In genomic region chr22:31080848-31081649, GRCh38 we compare ENCODE assay signal across 1 cellular context.
TF ChIP-seq lines count a peak whose summit lies in the region.

Gene SMTN, plus strand, starts transcription at chr22:31081318. Its CDS starts 1,941 bp downstream, at chr22:31083259.

TF ChIP-seq in HepG2, 621 proteins besides CTCF, POLR2A, EP300 and RAD21 (continued from another document and continues in another):
- no peak for TF ChIP-seq ZHX2 (IDR thresholded peaks at IDR 0.05; ENCODE audit: low read depth)
- TF ChIP-seq ZHX2 (CRISPR knock-in tag; IDR thresholded peaks at IDR 0.05; ENCODE audit: borderline replicate concordance), result no peak
- TF ChIP-seq ZNF451 (CRISPR knock-in tag; IDR thresholded peaks at IDR 0.05), result no peak
- no peak; the same call in 1 of the 2 replicates for TF ChIP-seq MXD4 (CRISPR knock-in tag; IDR thresholded peaks at IDR 0.05)
- TF ChIP-seq LRRFIP1 (CRISPR knock-in tag; conservative IDR thresholded peaks at IDR 0.05), result no peak
- TF ChIP-seq, protein P1, sequence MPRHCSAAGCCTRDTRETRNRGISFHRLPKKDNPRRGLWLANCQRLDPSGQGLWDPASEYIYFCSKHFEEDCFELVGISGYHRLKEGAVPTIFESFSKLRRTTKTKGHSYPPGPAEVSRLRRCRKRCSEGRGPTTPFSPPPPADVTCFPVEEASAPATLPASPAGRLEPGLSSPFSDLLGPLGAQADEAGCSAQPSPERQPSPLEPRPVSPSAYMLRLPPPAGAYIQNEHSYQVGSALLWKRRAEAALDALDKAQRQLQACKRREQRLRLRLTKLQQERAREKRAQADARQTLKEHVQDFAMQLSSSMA (CRISPR knock-in tag; IDR thresholded peaks at IDR 0.05), result peak; percentile 57; the same call in 1 of the 2 replicates
- no peak for TF ChIP-seq YY1 (IDR thresholded peaks at IDR 0.05; ENCODE audit: insufficient read depth, insufficient replicate concordance, low read depth, low read length)
- peak; percentile 65; the same call in 1 of the 2 replicates for TF ChIP-seq ZNF605 (CRISPR knock-in tag; IDR thresholded peaks at IDR 0.05)
- 0 out of 2 replicates have a peak, but pooled peaks have one; percentile 25 for TF ChIP-seq ZSCAN29 (CRISPR knock-in tag; conservative IDR thresholded peaks at IDR 0.05)
- no peak for TF ChIP-seq ZNF709 (CRISPR knock-in tag; IDR thresholded peaks at IDR 0.05)
- peak; percentile 77; the same call in 1 of the 2 replicates for TF ChIP-seq ZIK1 (CRISPR knock-in tag; IDR thresholded peaks at IDR 0.05; ENCODE audit: borderline replicate concordance, low read depth)
- TF ChIP-seq, protein P2, sequence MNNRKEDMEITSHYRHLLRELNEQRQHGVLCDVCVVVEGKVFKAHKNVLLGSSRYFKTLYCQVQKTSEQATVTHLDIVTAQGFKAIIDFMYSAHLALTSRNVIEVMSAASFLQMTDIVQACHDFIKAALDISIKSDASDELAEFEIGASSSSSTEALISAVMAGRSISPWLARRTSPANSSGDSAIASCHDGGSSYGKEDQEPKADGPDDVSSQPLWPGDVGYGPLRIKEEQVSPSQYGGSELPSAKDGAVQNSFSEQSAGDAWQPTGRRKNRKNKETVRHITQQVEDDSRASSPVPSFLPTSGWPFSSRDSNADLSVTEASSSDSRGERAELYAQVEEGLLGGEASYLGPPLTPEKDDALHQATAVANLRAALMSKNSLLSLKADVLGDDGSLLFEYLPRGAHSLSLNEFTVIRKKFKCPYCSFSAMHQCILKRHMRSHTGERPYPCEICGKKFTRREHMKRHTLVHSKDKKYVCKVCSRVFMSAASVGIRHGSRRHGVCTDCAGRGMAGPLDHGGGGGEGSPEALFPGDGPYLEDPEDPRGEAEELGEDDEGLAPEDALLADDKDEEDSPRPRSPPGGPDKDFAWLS (CRISPR knock-in tag; IDR thresholded peaks at IDR 0.05; ENCODE audit: borderline replicate concordance), result no peak
- no peak for TF ChIP-seq ZNF720 (CRISPR knock-in tag; IDR thresholded peaks at IDR 0.05)
- TF ChIP-seq GATAD2A (CRISPR knock-in tag; IDR thresholded peaks at IDR 0.05), result no peak
- no peak for TF ChIP-seq FOXO4 (CRISPR knock-in tag; conservative IDR thresholded peaks at IDR 0.05)
- TF ChIP-seq ZNF788 (CRISPR knock-in tag; IDR thresholded peaks at IDR 0.05; ENCODE audit: borderline replicate concordance), result no peak
- peak; percentile 66; the same call in 1 of the 2 replicates for TF ChIP-seq PHF21A (CRISPR knock-in tag; IDR thresholded peaks at IDR 0.05)
- no peak for TF ChIP-seq ZNF136 (CRISPR knock-in tag; IDR thresholded peaks at IDR 0.05; ENCODE audit: low read depth)
- TF ChIP-seq SNAPC2 (CRISPR knock-in tag; IDR thresholded peaks at IDR 0.05), result no peak; the same call in 1 of the 2 replicates
- TF ChIP-seq ETV5 (CRISPR knock-in tag; IDR thresholded peaks at IDR 0.05; ENCODE audit: borderline replicate concordance), result 0 out of 2 replicates have a peak, but pooled peaks have one; percentile 10
- TF ChIP-seq CREB3 (CRISPR knock-in tag; IDR thresholded peaks at IDR 0.05), result no peak
- peak; percentile 80 for TF ChIP-seq SP2 (CRISPR knock-in tag; IDR thresholded peaks at IDR 0.05)
- TF ChIP-seq SAFB2 (CRISPR knock-in tag; IDR thresholded peaks at IDR 0.05; ENCODE audit: borderline replicate concordance, low read depth), result no peak; the same call in 1 of the 2 replicates
- peak; percentile 80 for TF ChIP-seq POLR2G (IDR thresholded peaks at IDR 0.05; ENCODE audit: low read depth, low read length)
- no peak for TF ChIP-seq RORA (CRISPR knock-in tag; IDR thresholded peaks at IDR 0.05)
- TF ChIP-seq NR2F1 (CRISPR knock-in tag; IDR thresholded peaks at IDR 0.05), result no peak
- no peak for TF ChIP-seq CCAR2 (optimal IDR thresholded peaks at IDR 0.05; ENCODE audit: low read depth, low read length)
- no peak for TF ChIP-seq RNF219 (CRISPR knock-in tag; IDR thresholded peaks at IDR 0.05)
- no peak for TF ChIP-seq KDM6A (CRISPR knock-in tag; IDR thresholded peaks at IDR 0.05; ENCODE audit: low read depth)
- 0 out of 2 replicates have a peak, but pooled peaks have one; percentile 12 for TF ChIP-seq RXRA (CRISPR knock-in tag; IDR thresholded peaks at IDR 0.05)
- no peak for TF ChIP-seq AFF4 (CRISPR knock-in tag; IDR thresholded peaks at IDR 0.05)
- TF ChIP-seq DZIP1 (CRISPR knock-in tag; IDR thresholded peaks at IDR 0.05), result no peak
